In genomic region chr14:101129750-101130149, GRCh38 we compare ENCODE assay signal across 11 cellular contexts.
A peak's percentile ranks its signal among the peaks of the same experiment; 100 is the strongest.
DNase-seq lines count a peak whose midpoint lies in the region; TF ChIP-seq lines count a peak whose summit lies in the region.
"Had no signal": no experiment of that assay in that cellular context is flagged by ENCODE, and none has a peak within 500 bp of the region (broad histone marks: within the 10 kb centered on the region; RNA-seq: fewer than 3 reads in every experiment).

No MANE protein-coding gene starts in this region.

- H3K4me3 Mint-ChIP-seq in nephron, result no peak overlapping the region
- H3K4me3 Mint-ChIP-seq: CD4-positive, CD25-positive, alpha-beta regulatory T cell had no signal

- H3K36me3 ChIP-seq in BLaER1 treated with 17β-estradiol and CSF1 and Interleukin-3, amounts not matched to agents 10 nM and 100 nM, result no peaks in the 10 kb centered on the region
- H3K36me3 ChIP-seq in Loucy (ENCODE audit: insufficient read depth, low read length), result no peaks in the 10 kb centered on the region
- H3K36me3 ChIP-seq in colonic mucosa, result no peaks in the 10 kb centered on the region

- H3K27me3 Mint-ChIP-seq in nephron (ENCODE audit: low read depth), result peaks cover 16% of the 10 kb centered on the region

- H3K4me1 Mint-ChIP-seq in nephron, result peaks cover 41% of the 10 kb centered on the region
- H3K4me1 Mint-ChIP-seq: CD4-positive, CD25-positive, alpha-beta regulatory T cell had no signal

- no peak for DNase-seq in hepatic stellate cell (ENCODE audit: low spot score)
- no peak for DNase-seq in colonic mucosa
- no peak for DNase-seq in hippocampal formation (lab: John Stamatoyannopoulos, UW)
- DNase-seq: CD4-positive, CD25-positive, alpha-beta regulatory T cell; DMS79; GM23248; KBM-7 had no signal

- H3K27ac Mint-ChIP-seq in nephron, result peak overlapping the region in 2 of 3 experiments; percentile 55 to 61
- H3K27ac Mint-ChIP-seq: CD4-positive, CD25-positive, alpha-beta regulatory T cell had no signal

- peaks cover 4% of the 10 kb centered on the region for H3F3A ChIP-seq in Loucy (ENCODE audit: low read depth)

- no peak for TF ChIP-seq CTCF in Loucy (conservative IDR thresholded peaks at IDR 0.05; ENCODE audit: low read length)
- TF ChIP-seq CTCF in nephron (IDR thresholded peaks at IDR 0.05; ENCODE audit: unreplicated experiment in 3 of 3), result no peak
- TF ChIP-seq CTCF in colonic mucosa (IDR thresholded peaks at IDR 0.05), result no peak

- no peak overlapping the region for H3K27ac ChIP-seq in BLaER1 treated with 17β-estradiol and CSF1 and Interleukin-3, amounts not matched to agents 10 nM and 100 nM
- H3K27ac ChIP-seq in colonic mucosa, result no peak overlapping the region
- H3K27ac ChIP-seq: GM23248 had no signal

- no peaks in the 10 kb centered on the region for H3K27me3 ChIP-seq in BLaER1 treated with 17β-estradiol and CSF1 and Interleukin-3, amounts not matched to agents 10 nM and 100 nM
- H3K27me3 ChIP-seq in Loucy (ENCODE audit: insufficient read depth, low read length, poor library complexity, severe bottlenecking), result no peaks in the 10 kb centered on the region
- no peaks in the 10 kb centered on the region for H3K27me3 ChIP-seq in colonic mucosa

- no peak overlapping the region for H3K4me3 ChIP-seq in BLaER1 treated with 17β-estradiol and CSF1 and Interleukin-3, amounts not matched to agents 10 nM and 100 nM
- H3K4me3 ChIP-seq in Loucy (ENCODE audit: low read length, poor library complexity, severe bottlenecking) (peak overlapping the region; percentile 34), colonic mucosa (no peak overlapping the region)
- H3K4me3 ChIP-seq: GM12878, GM23248 had no signal

- no peaks in the 10 kb centered on the region for H3K36me3 Mint-ChIP-seq in nephron (ENCODE audit: low read depth)
- H3K36me3 Mint-ChIP-seq: CD4-positive, CD25-positive, alpha-beta regulatory T cell had no signal

- H3K9ac ChIP-seq in BLaER1 treated with 17β-estradiol and CSF1 and Interleukin-3, amounts not matched to agents 10 nM and 100 nM, result 0 out of 22 replicates have a peak overlapping the region, but pooled peaks of 1 of the 11 experiments have one; percentile 23
- peak overlapping the region; percentile 63 for H3K9ac ChIP-seq in Loucy (ENCODE audit: low read depth, low read length, poor library complexity, severe bottlenecking)
- H3K9ac ChIP-seq in colonic mucosa (ENCODE audit: low read depth in 2 of 2, low read length in 2 of 2), result no peak overlapping the region
- H3K9ac ChIP-seq: GM23248 had no signal

- H3K4me2 ChIP-seq in BLaER1 treated with 17β-estradiol and CSF1 and Interleukin-3, amounts not matched to agents 10 nM and 100 nM, result peak overlapping the region in 10 of 11 experiments; percentile 38 to 82 (median 65); a peak in 15 of 22 replicates
- H3K4me2 ChIP-seq in Loucy (ENCODE audit: low read depth, low read length, poor library complexity, severe bottlenecking), result peak overlapping the region; percentile 57

- intact Hi-C loops in colonic mucosa (cut with DNase I), result no loop called here

- H3K79me2 ChIP-seq in Loucy (ENCODE audit: insufficient read depth, low read length), result no peaks in the 10 kb centered on the region

- H3K9me3 ChIP-seq in BLaER1 treated with 17β-estradiol and CSF1 and Interleukin-3, amounts not matched to agents 10 nM and 100 nM (replicated peaks in 1 of 11), result no peaks in the 10 kb centered on the region
- H3K9me3 ChIP-seq in Loucy (ENCODE audit: insufficient read depth, low read depth, low read length) (no peaks in the 10 kb centered on the region), colonic mucosa (no peaks in the 10 kb centered on the region)

- no peaks in the 10 kb centered on the region for H3K9me3 Mint-ChIP-seq in nephron

- H2AFZ ChIP-seq in Loucy (ENCODE audit: low read length), result no peak overlapping the region; the same call in 1 of the 2 replicates
- H2AFZ ChIP-seq: GM23248 had no signal

- H3K9me2 ChIP-seq in Loucy (replicated peaks; ENCODE audit: low read depth, low read length), result no peaks in the 10 kb centered on the region

- no peaks in the 10 kb centered on the region for H4K20me1 ChIP-seq in BLaER1 treated with 17β-estradiol and CSF1 and Interleukin-3, amounts not matched to agents 10 nM and 100 nM
- no peaks in the 10 kb centered on the region for H4K20me1 ChIP-seq in Loucy (ENCODE audit: insufficient read depth, low read length, poor library complexity, severe bottlenecking)

- H3K4me1 ChIP-seq in BLaER1 treated with 17β-estradiol and CSF1 and Interleukin-3, amounts not matched to agents 10 nM and 100 nM, result peaks cover 23 to 60% (median 46%) of the 10 kb centered on the region in 10 experiments
- peaks cover 55% of the 10 kb centered on the region for H3K4me1 ChIP-seq in Loucy (ENCODE audit: insufficient read depth, low read length, poor library complexity, severe bottlenecking)
- H3K4me1 ChIP-seq in colonic mucosa, result no peaks in the 10 kb centered on the region
